1 cellular context compared by ENCODE assay signal in the genomic region with DNA sequence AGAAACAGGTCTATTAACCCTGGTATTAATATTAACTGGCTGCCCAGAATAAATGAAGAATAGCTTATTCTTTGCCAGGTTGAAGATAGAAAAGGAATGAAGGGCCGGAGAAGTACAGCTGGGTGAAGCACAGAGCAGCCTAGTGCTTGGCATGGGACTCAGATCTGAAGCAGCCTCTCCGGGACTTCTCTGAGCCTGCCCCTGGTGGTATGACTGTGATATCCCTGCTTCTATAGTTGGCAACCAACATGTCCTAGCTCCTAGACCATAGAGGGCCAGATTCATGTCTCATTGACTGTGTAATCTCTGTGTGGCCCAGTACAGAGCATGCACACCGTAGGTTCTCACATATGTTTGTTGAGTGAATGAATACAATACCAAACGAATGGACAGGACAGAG.
TF ChIP-seq lines count a peak whose summit lies in the region.

No MANE protein-coding gene starts in this region.

TF ChIP-seq in SK-N-SH treated with all-trans-retinoic acid at 6 μM for 48 hours, 23 proteins besides CTCF, POLR2A, EP300 and RAD21 (continued from another document):
- TF ChIP-seq, protein P1, sequence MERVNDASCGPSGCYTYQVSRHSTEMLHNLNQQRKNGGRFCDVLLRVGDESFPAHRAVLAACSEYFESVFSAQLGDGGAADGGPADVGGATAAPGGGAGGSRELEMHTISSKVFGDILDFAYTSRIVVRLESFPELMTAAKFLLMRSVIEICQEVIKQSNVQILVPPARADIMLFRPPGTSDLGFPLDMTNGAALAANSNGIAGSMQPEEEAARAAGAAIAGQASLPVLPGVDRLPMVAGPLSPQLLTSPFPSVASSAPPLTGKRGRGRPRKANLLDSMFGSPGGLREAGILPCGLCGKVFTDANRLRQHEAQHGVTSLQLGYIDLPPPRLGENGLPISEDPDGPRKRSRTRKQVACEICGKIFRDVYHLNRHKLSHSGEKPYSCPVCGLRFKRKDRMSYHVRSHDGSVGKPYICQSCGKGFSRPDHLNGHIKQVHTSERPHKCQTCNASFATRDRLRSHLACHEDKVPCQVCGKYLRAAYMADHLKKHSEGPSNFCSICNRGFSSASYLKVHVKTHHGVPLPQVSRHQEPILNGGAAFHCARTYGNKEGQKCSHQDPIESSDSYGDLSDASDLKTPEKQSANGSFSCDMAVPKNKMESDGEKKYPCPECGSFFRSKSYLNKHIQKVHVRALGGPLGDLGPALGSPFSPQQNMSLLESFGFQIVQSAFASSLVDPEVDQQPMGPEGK (CRISPR knock-in tag; IDR thresholded peaks at IDR 0.05; ENCODE audit: borderline replicate concordance), result no peak
- TF ChIP-seq, protein P2, sequence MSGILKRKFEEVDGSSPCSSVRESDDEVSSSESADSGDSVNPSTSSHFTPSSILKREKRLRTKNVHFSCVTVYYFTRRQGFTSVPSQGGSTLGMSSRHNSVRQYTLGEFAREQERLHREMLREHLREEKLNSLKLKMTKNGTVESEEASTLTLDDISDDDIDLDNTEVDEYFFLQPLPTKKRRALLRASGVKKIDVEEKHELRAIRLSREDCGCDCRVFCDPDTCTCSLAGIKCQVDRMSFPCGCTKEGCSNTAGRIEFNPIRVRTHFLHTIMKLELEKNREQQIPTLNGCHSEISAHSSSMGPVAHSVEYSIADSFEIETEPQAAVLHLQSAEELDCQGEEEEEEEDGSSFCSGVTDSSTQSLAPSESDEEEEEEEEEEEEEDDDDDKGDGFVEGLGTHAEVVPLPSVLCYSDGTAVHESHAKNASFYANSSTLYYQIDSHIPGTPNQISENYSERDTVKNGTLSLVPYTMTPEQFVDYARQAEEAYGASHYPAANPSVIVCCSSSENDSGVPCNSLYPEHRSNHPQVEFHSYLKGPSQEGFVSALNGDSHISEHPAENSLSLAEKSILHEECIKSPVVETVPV (CRISPR knock-in tag; IDR thresholded peaks at IDR 0.05), result no peak
- TF ChIP-seq OSR1 (CRISPR knock-in tag; IDR thresholded peaks at IDR 0.05), result no peak
- TF ChIP-seq, protein P3, sequence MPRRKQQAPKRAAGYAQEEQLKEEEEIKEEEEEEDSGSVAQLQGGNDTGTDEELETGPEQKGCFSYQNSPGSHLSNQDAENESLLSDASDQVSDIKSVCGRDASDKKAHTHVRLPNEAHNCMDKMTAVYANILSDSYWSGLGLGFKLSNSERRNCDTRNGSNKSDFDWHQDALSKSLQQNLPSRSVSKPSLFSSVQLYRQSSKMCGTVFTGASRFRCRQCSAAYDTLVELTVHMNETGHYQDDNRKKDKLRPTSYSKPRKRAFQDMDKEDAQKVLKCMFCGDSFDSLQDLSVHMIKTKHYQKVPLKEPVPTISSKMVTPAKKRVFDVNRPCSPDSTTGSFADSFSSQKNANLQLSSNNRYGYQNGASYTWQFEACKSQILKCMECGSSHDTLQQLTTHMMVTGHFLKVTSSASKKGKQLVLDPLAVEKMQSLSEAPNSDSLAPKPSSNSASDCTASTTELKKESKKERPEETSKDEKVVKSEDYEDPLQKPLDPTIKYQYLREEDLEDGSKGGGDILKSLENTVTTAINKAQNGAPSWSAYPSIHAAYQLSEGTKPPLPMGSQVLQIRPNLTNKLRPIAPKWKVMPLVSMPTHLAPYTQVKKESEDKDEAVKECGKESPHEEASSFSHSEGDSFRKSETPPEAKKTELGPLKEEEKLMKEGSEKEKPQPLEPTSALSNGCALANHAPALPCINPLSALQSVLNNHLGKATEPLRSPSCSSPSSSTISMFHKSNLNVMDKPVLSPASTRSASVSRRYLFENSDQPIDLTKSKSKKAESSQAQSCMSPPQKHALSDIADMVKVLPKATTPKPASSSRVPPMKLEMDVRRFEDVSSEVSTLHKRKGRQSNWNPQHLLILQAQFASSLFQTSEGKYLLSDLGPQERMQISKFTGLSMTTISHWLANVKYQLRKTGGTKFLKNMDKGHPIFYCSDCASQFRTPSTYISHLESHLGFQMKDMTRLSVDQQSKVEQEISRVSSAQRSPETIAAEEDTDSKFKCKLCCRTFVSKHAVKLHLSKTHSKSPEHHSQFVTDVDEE (CRISPR knock-in tag; IDR thresholded peaks at IDR 0.05), result no peak
- no peak for TF ChIP-seq ZNF8 (CRISPR knock-in tag; IDR thresholded peaks at IDR 0.05)
- TF ChIP-seq BACH2 (CRISPR knock-in tag; IDR thresholded peaks at IDR 0.05; ENCODE audit: borderline replicate concordance), result no peak
- TF ChIP-seq ZC3H10 (CRISPR knock-in tag; IDR thresholded peaks at IDR 0.05), result no peak
- TF ChIP-seq ARNTL (CRISPR knock-in tag; IDR thresholded peaks at IDR 0.05; ENCODE audit: borderline replicate concordance, low read depth), result no peak
- TF ChIP-seq, protein P4, sequence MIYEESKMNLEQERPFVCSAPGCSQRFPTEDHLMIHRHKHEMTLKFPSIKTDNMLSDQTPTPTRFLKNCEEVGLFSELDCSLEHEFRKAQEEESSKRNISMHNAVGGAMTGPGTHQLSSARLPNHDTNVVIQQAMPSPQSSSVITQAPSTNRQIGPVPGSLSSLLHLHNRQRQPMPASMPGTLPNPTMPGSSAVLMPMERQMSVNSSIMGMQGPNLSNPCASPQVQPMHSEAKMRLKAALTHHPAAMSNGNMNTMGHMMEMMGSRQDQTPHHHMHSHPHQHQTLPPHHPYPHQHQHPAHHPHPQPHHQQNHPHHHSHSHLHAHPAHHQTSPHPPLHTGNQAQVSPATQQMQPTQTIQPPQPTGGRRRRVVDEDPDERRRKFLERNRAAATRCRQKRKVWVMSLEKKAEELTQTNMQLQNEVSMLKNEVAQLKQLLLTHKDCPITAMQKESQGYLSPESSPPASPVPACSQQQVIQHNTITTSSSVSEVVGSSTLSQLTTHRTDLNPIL (CRISPR knock-in tag; IDR thresholded peaks at IDR 0.05; ENCODE audit: low read depth), result no peak
- TF ChIP-seq, protein P5, sequence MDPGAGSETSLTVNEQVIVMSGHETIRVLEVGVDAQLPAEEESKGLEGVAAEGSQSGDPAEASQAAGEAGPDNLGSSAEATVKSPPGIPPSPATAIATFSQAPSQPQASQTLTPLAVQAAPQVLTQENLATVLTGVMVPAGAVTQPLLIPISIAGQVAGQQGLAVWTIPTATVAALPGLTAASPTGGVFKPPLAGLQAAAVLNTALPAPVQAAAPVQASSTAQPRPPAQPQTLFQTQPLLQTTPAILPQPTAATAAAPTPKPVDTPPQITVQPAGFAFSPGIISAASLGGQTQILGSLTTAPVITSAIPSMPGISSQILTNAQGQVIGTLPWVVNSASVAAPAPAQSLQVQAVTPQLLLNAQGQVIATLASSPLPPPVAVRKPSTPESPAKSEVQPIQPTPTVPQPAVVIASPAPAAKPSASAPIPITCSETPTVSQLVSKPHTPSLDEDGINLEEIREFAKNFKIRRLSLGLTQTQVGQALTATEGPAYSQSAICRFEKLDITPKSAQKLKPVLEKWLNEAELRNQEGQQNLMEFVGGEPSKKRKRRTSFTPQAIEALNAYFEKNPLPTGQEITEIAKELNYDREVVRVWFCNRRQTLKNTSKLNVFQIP (CRISPR knock-in tag; IDR thresholded peaks at IDR 0.05; ENCODE audit: borderline replicate concordance, low read depth), result no peak
- TF ChIP-seq ZFP3 (CRISPR knock-in tag; IDR thresholded peaks at IDR 0.05), result no peak
- TF ChIP-seq ISL1 (CRISPR knock-in tag; IDR thresholded peaks at IDR 0.05), result no peak
